25 cellular contexts compared by ENCODE assay signal in the genomic region with DNA sequence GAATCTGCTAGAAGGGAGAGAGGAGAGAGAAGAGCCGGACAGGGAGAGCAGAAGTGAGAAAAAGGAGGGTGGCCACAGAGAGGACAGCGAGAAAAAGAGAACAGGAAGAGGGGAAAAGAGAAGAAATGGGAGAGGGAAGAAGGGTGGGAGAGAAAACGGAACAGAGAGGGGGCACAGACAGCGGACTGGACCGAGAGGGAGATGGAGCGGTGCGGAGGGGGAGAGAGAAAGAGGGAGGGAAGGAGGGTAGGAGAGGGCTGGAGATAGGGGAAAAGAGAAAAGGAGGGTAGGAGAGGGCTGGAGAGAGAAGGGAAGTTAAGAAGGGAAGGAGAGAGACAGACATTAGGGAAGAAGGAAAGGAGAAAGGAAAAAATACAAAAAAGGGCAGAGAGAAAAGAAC. TPM values are rescaled to one million over a fixed set of nuclear protein-coding genes. Genes with fewer than 3 reads are reported as not detected.
DNase-seq lines count a peak whose midpoint lies in the region; ATAC-seq and TF ChIP-seq lines count a peak whose summit lies in the region.
"Had no signal": no experiment of that assay in that cellular context is flagged by ENCODE, and none has a peak within 500 bp of the region (broad histone marks: within the 10 kb centered on the region; RNA-seq: fewer than 3 reads in every experiment).

No MANE protein-coding gene starts in this region.

- H3K27ac Mint-ChIP-seq in nephron: peak overlapping the region; percentile 77 to 90 (median 83)
- H3K27ac Mint-ChIP-seq in T-helper 2 cell treated with Interferon-gamma antibody and Interleukin-4, amounts not matched to agents 5 μg/mL and 100 μg/mL, for 36 hours: no peak overlapping the region
- H3K27ac Mint-ChIP-seq: endodermal cell had no signal

- ATAC-seq in left ventricle myocardium superior: peak; percentile 7
- peak; percentile 32 for ATAC-seq in upper lobe of right lung
- ATAC-seq: naive thymus-derived CD4-positive, alpha-beta T cell had no signal

- TF ChIP-seq CTCF in right atrium auricular region (IDR thresholded peaks at IDR 0.05) (no peak), nephron (IDR thresholded peaks at IDR 0.05; ENCODE audit: unreplicated experiment in 3 of 3) (no peak), upper lobe of right lung (IDR thresholded peaks at IDR 0.05) (no peak)

- H3K4me3 ChIP-seq in right atrium auricular region (no peak overlapping the region), upper lobe of right lung (no peak overlapping the region)
- H3K4me3 ChIP-seq: heart right ventricle had no signal

- DNase-seq in left ventricle myocardium superior (no peak), right atrium auricular region (ENCODE audit: low spot score) (no peak), caudate nucleus (lab: John Stamatoyannopoulos, UW) (no peak), upper lobe of right lung (peak; percentile 7), germinal center (ENCODE audit: low spot score) (no peak), NCI-H187 treated with DMSO at 0.1 percent for 48 hours (lab: John Stamatoyannopoulos, UW) (no peak)
- DNase-seq in T-helper 2 cell treated with Interferon-gamma antibody and Interleukin-4, amounts not matched to agents 5 μg/mL and 100 μg/mL, for 36 hours (ENCODE audit: low spot score): no peak
- DNase-seq: ACHN; activated CD4-positive, alpha-beta T cell treated with anti-CD3 and anti-CD28 coated beads for 48 hours; amniotic stem cell; CD4-positive, CD25-positive, alpha-beta regulatory T cell; HCEC 1CT; heart right ventricle; mammary epithelial cell; naive thymus-derived CD4-positive, alpha-beta T cell; NCI-H2081; NCI-H510A; NK-92 treated with Interleukin-12 subunit alpha and Interleukin-12 subunit beta, amount 100 ng/mL, for 24 hours; small intestine had no signal

- peak overlapping the region in 1 of 2 donors; percentile 27 for H3K27ac ChIP-seq in right atrium auricular region
- H3K27ac ChIP-seq in caudate nucleus (ENCODE audit: low read depth, low read length): peak overlapping the region; percentile 75
- no peak overlapping the region for H3K27ac ChIP-seq in upper lobe of right lung
- H3K27ac ChIP-seq: HL-60, RWPE1 had no signal

- peaks cover 40% of the 10 kb centered on the region for H3K4me1 Mint-ChIP-seq in nephron
- peaks cover 12% of the 10 kb centered on the region for H3K4me1 Mint-ChIP-seq in T-helper 2 cell treated with Interferon-gamma antibody and Interleukin-4, amounts not matched to agents 5 μg/mL and 100 μg/mL, for 36 hours (ENCODE audit: low read depth)
- H3K4me1 Mint-ChIP-seq: endodermal cell had no signal

- peaks cover 56% of the 10 kb centered on the region for H3K27me3 Mint-ChIP-seq in nephron (ENCODE audit: low read depth)
- H3K27me3 Mint-ChIP-seq in T-helper 2 cell treated with Interferon-gamma antibody and Interleukin-4, amounts not matched to agents 5 μg/mL and 100 μg/mL, for 36 hours (ENCODE audit: low read depth): peaks cover 10% of the 10 kb centered on the region
- H3K27me3 Mint-ChIP-seq: CD4-positive, CD25-positive, alpha-beta regulatory T cell; IgD-negative memory B cell had no signal

- intact Hi-C loops in left ventricle myocardium superior (cut with micrococcal nuclease): no loop called here
- intact Hi-C loops in upper lobe of right lung (cut with DNase I): no loop called here

- peaks cover 0 to 18% of the 10 kb centered on the region in 2 donors for H3K4me1 ChIP-seq in right atrium auricular region
- H3K4me1 ChIP-seq in upper lobe of right lung: no peaks in the 10 kb centered on the region

- H3K9me3 Mint-ChIP-seq in nephron: peaks cover 5% of the 10 kb centered on the region
- peaks cover 12% of the 10 kb centered on the region for H3K9me3 Mint-ChIP-seq in T-helper 2 cell treated with Interferon-gamma antibody and Interleukin-4, amounts not matched to agents 5 μg/mL and 100 μg/mL, for 36 hours
- H3K9me3 Mint-ChIP-seq: IgD-negative memory B cell had no signal

- no peaks in the 10 kb centered on the region for H3K27me3 ChIP-seq in right atrium auricular region
- no peaks in the 10 kb centered on the region for H3K27me3 ChIP-seq in upper lobe of right lung

- H3K4me3 Mint-ChIP-seq in nephron: peak overlapping the region; percentile 75 to 84 (median 76)
- H3K4me3 Mint-ChIP-seq in T-helper 2 cell treated with Interferon-gamma antibody and Interleukin-4, amounts not matched to agents 5 μg/mL and 100 μg/mL, for 36 hours: no peak overlapping the region
- H3K4me3 Mint-ChIP-seq: endodermal cell had no signal

- H3K36me3 Mint-ChIP-seq in nephron (ENCODE audit: low read depth): peaks cover 29% of the 10 kb centered on the region
- H3K36me3 Mint-ChIP-seq in T-helper 2 cell treated with Interferon-gamma antibody and Interleukin-4, amounts not matched to agents 5 μg/mL and 100 μg/mL, for 36 hours (ENCODE audit: low read depth): peaks cover 20% of the 10 kb centered on the region

- H3K9me3 ChIP-seq in right atrium auricular region (no peaks in the 10 kb centered on the region), upper lobe of right lung (no peaks in the 10 kb centered on the region)

- H3K36me3 ChIP-seq in right atrium auricular region (peaks cover 6% of the 10 kb centered on the region), upper lobe of right lung (peaks cover 11% of the 10 kb centered on the region)

RNA-seq across cellular contexts. Expression of gene GARIN5A, which starts 12.1 kb away (rescaled TPM):
- 1.2 TPM for total RNA-seq in left ventricle myocardium superior
- total RNA-seq in right atrium auricular region: 1 to 10 TPM; 1.4 to 2.3 TPM
- 3.8 TPM for total RNA-seq in upper lobe of right lung

RNA-seq across cellular contexts. Expression of gene EMC10, which starts 12.5 kb away (rescaled TPM):
- total RNA-seq in left ventricle myocardium superior (79.5 TPM), right atrium auricular region (100 to 1,000 TPM in 1 of 2 donors, 10 to 100 TPM in 1; 94.9 to 112 TPM), upper lobe of right lung (103 TPM)

RNA-seq across cellular contexts. Expression of gene JOSD2, which starts 22.2 kb away (rescaled TPM):
- total RNA-seq in left ventricle myocardium superior (35.2 TPM), right atrium auricular region (10 to 100 TPM; 26.6 to 38.2 TPM), upper lobe of right lung (34.7 TPM)

RNA-seq across cellular contexts. Expression of gene ASPDH, which starts 24.9 kb away (rescaled TPM):
- not detected for total RNA-seq in left ventricle myocardium superior
- not detected for total RNA-seq in right atrium auricular region
- total RNA-seq in upper lobe of right lung: not detected
- total RNA-seq: CD4-positive, CD25-positive, alpha-beta regulatory T cell; endodermal cell; heart right ventricle; mammary epithelial cell; MCF 10A; naive thymus-derived CD4-positive, alpha-beta T cell had no signal

RNA-seq across cellular contexts. Expression of gene MYBPC2, which starts 56.1 kb away (rescaled TPM):
- total RNA-seq in left ventricle myocardium superior: 0.12 TPM
- total RNA-seq in right atrium auricular region: not detected
- total RNA-seq in upper lobe of right lung: 0.12 TPM
- total RNA-seq: mammary epithelial cell, MCF 10A had no signal
